Comparison of ENCODE assay signal across 21 cellular contexts in genomic region chr1:167526659-167527383, GRCh38. TPM values are rescaled to one million over a fixed set of nuclear protein-coding genes. Genes with fewer than 3 reads are reported as not detected.
DNase-seq lines count a peak whose midpoint lies in the region; ATAC-seq and TF ChIP-seq lines count a peak whose summit lies in the region.
"Had no signal": no experiment of that assay in that cellular context is flagged by ENCODE, and none has a peak within 500 bp of the region (broad histone marks: within the 10 kb centered on the region; RNA-seq: fewer than 3 reads in every experiment).

No MANE protein-coding gene starts in this region.

- ATAC-seq in HG02840 (IDR thresholded peaks at IDR 0.05; ENCODE audit: low FRiP score, unreplicated experiment) (no peak), upper lobe of left lung (ENCODE audit: low FRiP score in 2 of 2) (no peak)
- ATAC-seq: PC-3, T-helper 17 cell had no signal

- H3K36me3 ChIP-seq in upper lobe of left lung, result no peaks in the 10 kb centered on the region
- H3K36me3 ChIP-seq: HAP-1, SJSA1 had no signal

- TF ChIP-seq CTCF in RWPE1 (conservative IDR thresholded peaks at IDR 0.05; ENCODE audit: low read depth) (no peak), upper lobe of left lung (IDR thresholded peaks at IDR 0.05) (no peak)

- TF ChIP-seq EP300 in upper lobe of left lung (IDR thresholded peaks at IDR 0.05), result no peak

- no peak overlapping the region for H3K4me3 ChIP-seq in upper lobe of left lung
- H3K4me3 ChIP-seq: HAP-1, SJSA1 had no signal

- no peaks in the 10 kb centered on the region for H3K9me3 ChIP-seq in upper lobe of left lung
- H3K9me3 ChIP-seq: HAP-1, SJSA1 had no signal

- H3K27me3 ChIP-seq in upper lobe of left lung, result no peaks in the 10 kb centered on the region
- H3K27me3 ChIP-seq: SJSA1 had no signal

- no peaks in the 10 kb centered on the region for H3K4me1 ChIP-seq in upper lobe of left lung
- H3K4me1 ChIP-seq: HAP-1 had no signal

- POLR2A ChIA-PET in RWPE1 (lab: Yijun Ruan, JAX; ENCODE audit: low non-redundant PET), result no interaction called here

- CTCF ChIA-PET in RWPE1 (lab: Yijun Ruan, JAX), result interaction anchor here (0.7 kb wide), 1 partner anchor 22 kb away, joined by 3 read pairs; no protein-coding TSS in a partner anchor

- no peak for TF ChIP-seq POLR2A in upper lobe of left lung (IDR thresholded peaks at IDR 0.05)

- 74 to 78% methylated on average over 8 of the region's 8 CpGs for WGBS in upper lobe of left lung, 2 donors

- H3K27ac ChIP-seq in RWPE1 (no peak overlapping the region), upper lobe of left lung (no peak overlapping the region)
- H3K27ac ChIP-seq: 22Rv1, C4-2B, SJSA1 had no signal

- peak; percentile 17 for DNase-seq in DMS 273 (lab: John Stamatoyannopoulos, UW; ENCODE audit: unreplicated experiment)
- DNase-seq in DMS 273 treated with DMSO at 0.1 percent for 48 hours (lab: John Stamatoyannopoulos, UW), result no peak
- peak; percentile 18 for DNase-seq in COLO668 (lab: John Stamatoyannopoulos, UW; ENCODE audit: unreplicated experiment)
- DNase-seq in NCI-H1092 (lab: John Stamatoyannopoulos, UW), result peak; percentile 42
- DNase-seq in astrocyte of the hippocampus (ENCODE audit: low read depth, low spot score), result peak; percentile 33
- DNase-seq in RWPE1 (ENCODE audit: low spot score), result no peak
- DNase-seq in upper lobe of left lung, result no peak
- DNase-seq: AML-193, KBM-7, NCI-H1436, NCI-H2029, NCI-H446 treated with DMSO at 0.1 percent for 48 hours, NCI-H748 treated with DMSO at 0.1 percent for 48 hours, PC-3, RPMI8226, T-helper 17 cell had no signal

RNA-seq across cellular contexts. Expression of gene CD247, which starts 8.5 kb away (rescaled TPM):
- 10 to 100 TPM in 1 of 6 donors, 1 to 10 TPM in 5; 5.0 to 14.7 (median 8.7) TPM for total RNA-seq in upper lobe of left lung
- total RNA-seq: PC-3, SJSA1 had no signal

RNA-seq across cellular contexts. Expression of gene CREG1, which starts 26.7 kb away (rescaled TPM):
- 100 to 1,000 TPM; 114 to 235 (median 141) TPM for total RNA-seq in upper lobe of left lung

Comparison
In these comparisons a context has a peak if more than half of its experiments do, and no peak if none do; other contexts are left out.
1. DNase-seq: peak in DMS 273 (single experiment), COLO668 (single experiment), NCI-H1092 (single experiment) and astrocyte of the hippocampus (single experiment); none in DMS 273 treated with DMSO at 0.1 percent for 48 hours (single experiment), RWPE1 (single experiment) and upper lobe of left lung (0 of 2).